ENCODE assay signal across 2 cellular contexts in genomic region chr11:41245704-41246398, GRCh38.
TF ChIP-seq lines count a peak whose summit lies in the region.

No MANE protein-coding gene starts in this region.

TF ChIP-seq in GM23338, 12 proteins besides CTCF, POLR2A, EP300 and RAD21:
- no peak for TF ChIP-seq REST (IDR thresholded peaks at IDR 0.05; ENCODE audit: unreplicated experiment)

TF ChIP-seq in H1, 55 proteins besides CTCF, POLR2A, EP300 and RAD21 (continued from another document):
- no peak for TF ChIP-seq E2F6 (IDR thresholded peaks at IDR 0.05)
- no peak for TF ChIP-seq TBP (IDR thresholded peaks at IDR 0.05; ENCODE audit: low read depth, low read length)
